13 cellular contexts compared by ENCODE assay signal in genomic region chr4:8507251-8507570, GRCh38.
DNase-seq lines count a peak whose midpoint lies in the region; FAIRE-seq and TF ChIP-seq lines count a peak whose summit lies in the region.
"Had no signal": no experiment of that assay in that cellular context is flagged by ENCODE, and none has a peak within 500 bp of the region (broad histone marks: within the 10 kb centered on the region; RNA-seq: fewer than 3 reads in every experiment).

No MANE protein-coding gene starts in this region.

- no peaks in the 10 kb centered on the region for H3K36me3 ChIP-seq in BJ (ENCODE audit: control insufficient read depth, insufficient read depth, low read length)
- H3K36me3 ChIP-seq in astrocyte (ENCODE audit: insufficient read depth, low read length), result no peaks in the 10 kb centered on the region
- no peaks in the 10 kb centered on the region for H3K36me3 ChIP-seq in left ventricle myocardium inferior
- H3K36me3 ChIP-seq in skeletal muscle satellite cell (ENCODE audit: insufficient read depth, low read length), result no peaks in the 10 kb centered on the region
- H3K36me3 ChIP-seq in PC-9 (ENCODE audit: low read depth), result no peaks in the 10 kb centered on the region

- peaks cover 3% of the 10 kb centered on the region for H3K36me3 Mint-ChIP-seq in astrocyte (ENCODE audit: low read depth, unreplicated experiment)

- FAIRE-seq in astrocyte (lab: Jason Lieb, UNC), result no peak
- FAIRE-seq: urothelium cell line had no signal

- peaks cover 4% of the 10 kb centered on the region for H3K9me3 Mint-ChIP-seq in astrocyte (ENCODE audit: unreplicated experiment)

- H3K27ac ChIP-seq in astrocyte (ENCODE audit: low read depth, low read length) (peak overlapping the region; percentile 6), left ventricle myocardium inferior (replicated peaks) (peak overlapping the region; percentile 67), PC-9 (no peak overlapping the region)
- H3K27ac ChIP-seq: KMS-11 had no signal

- no peaks in the 10 kb centered on the region for H3F3A ChIP-seq in PC-9 (ENCODE audit: insufficient read depth, low read depth)

- H3K4me2 ChIP-seq in astrocyte (ENCODE audit: low read length) (peak overlapping the region; percentile 25), skeletal muscle satellite cell (ENCODE audit: low read length) (peak overlapping the region; percentile 13), PC-9 (no peak overlapping the region)
- H3K4me2 ChIP-seq: KMS-11 had no signal

- H3K9ac ChIP-seq in astrocyte (ENCODE audit: low read length), result peak overlapping the region; percentile 18
- peak overlapping the region; percentile 65 for H3K9ac ChIP-seq in skeletal muscle satellite cell (ENCODE audit: low read depth, low read length)
- H3K9ac ChIP-seq: KMS-11 had no signal

- no peaks in the 10 kb centered on the region for H3K79me2 ChIP-seq in astrocyte (ENCODE audit: insufficient read depth, low read length)
- H3K79me2 ChIP-seq in PC-9 (ENCODE audit: low read depth), result no peaks in the 10 kb centered on the region

- TF ChIP-seq CTCF in BJ (IDR thresholded peaks at IDR 0.05; ENCODE audit: insufficient read depth, low read depth, low read length) (no peak), astrocyte (IDR thresholded peaks at IDR 0.05; ENCODE audit: insufficient read depth, low read depth, low read length) (no peak), left ventricle myocardium inferior (IDR thresholded peaks at IDR 0.05; ENCODE audit: borderline replicate concordance) (no peak), PC-9 (conservative IDR thresholded peaks at IDR 0.05) (no peak)

- H4K20me1 ChIP-seq in astrocyte (ENCODE audit: insufficient read depth, low read length) (no peaks in the 10 kb centered on the region), PC-9 (ENCODE audit: insufficient read depth) (no peaks in the 10 kb centered on the region)

- H3K4me3 ChIP-seq in BJ (ENCODE audit: low read depth, low read length) (no peak overlapping the region), astrocyte (ENCODE audit: insufficient read depth, low read depth, low read length) (no peak overlapping the region), left ventricle myocardium inferior (no peak overlapping the region), skeletal muscle satellite cell (ENCODE audit: low read length) (no peak overlapping the region), PC-9 (no peak overlapping the region)

- DNase-seq in BJ (ENCODE audit: low read depth) (peak; percentile 6), astrocyte (ENCODE audit: low read depth) (no peak), left ventricle myocardium inferior (no peak), DMS53 treated with DMSO at 0.1 percent for 48 hours (lab: John Stamatoyannopoulos, UW; ENCODE audit: unreplicated experiment) (no peak), retina (no peak), PC-9 (no peak)
- DNase-seq in activated naive CD4-positive, alpha-beta T cell (lab: John Stamatoyannopoulos, UW), result no peak
- DNase-seq: activated gamma-delta T cell, NCI-H2029 treated with DMSO at 0.1 percent for 48 hours, T-helper 1 cell had no signal

- POLR2A ChIA-PET in BJ (lab: Charles Lee) (no interaction called here), PC-9 (lab: Charles Lee; ENCODE audit: unreplicated experiment) (no interaction called here)

- no peak overlapping the region for H3K4me3 Mint-ChIP-seq in astrocyte (ENCODE audit: unreplicated experiment)

- peaks cover 16% of the 10 kb centered on the region for H3K4me1 ChIP-seq in astrocyte (ENCODE audit: insufficient read depth, low read length)
- peaks cover 50% of the 10 kb centered on the region for H3K4me1 ChIP-seq in left ventricle myocardium inferior
- peaks cover 23% of the 10 kb centered on the region for H3K4me1 ChIP-seq in skeletal muscle satellite cell (ENCODE audit: control insufficient read depth, insufficient read depth, low read length)
- no peaks in the 10 kb centered on the region for H3K4me1 ChIP-seq in PC-9 (replicated peaks; ENCODE audit: insufficient read depth)

- intact Hi-C loops in left ventricle myocardium inferior (cut with micrococcal nuclease), result no loop called here
- intact Hi-C loops in PC-9 (cut with micrococcal nuclease; ENCODE audit: unreplicated experiment), result no loop called here

- H3K27me3 Mint-ChIP-seq in astrocyte (ENCODE audit: low read depth, unreplicated experiment), result peaks cover 26% of the 10 kb centered on the region

- H3K9me3 ChIP-seq in astrocyte (ENCODE audit: insufficient read depth, low read depth, low read length) (peaks cover 2% of the 10 kb centered on the region), left ventricle myocardium inferior (replicated peaks) (no peaks in the 10 kb centered on the region), skeletal muscle satellite cell (replicated peaks; ENCODE audit: low read length) (no peaks in the 10 kb centered on the region), PC-9 (ENCODE audit: insufficient read depth, low read depth) (no peaks in the 10 kb centered on the region)

- H3K9me2 ChIP-seq in PC-9 (ENCODE audit: insufficient read depth), result no peaks in the 10 kb centered on the region

- H2AFZ ChIP-seq in astrocyte (ENCODE audit: low read depth, low read length) (peak overlapping the region; percentile 73), PC-9 (no peak overlapping the region)

- CTCF ChIA-PET in BJ (lab: Yijun Ruan, JAX) (interaction anchor here (1.0 to 1.6 kb wide), 5 partner anchors 8 to 85 kb away, joined by 3 to 7 read pairs (median 3); partner anchors contain the start of gene CPZ), PC-9 (lab: Charles Lee) (no interaction called here)

- H3K27me3 ChIP-seq in BJ (ENCODE audit: control insufficient read depth, insufficient read depth, low read length) (peaks cover 2% of the 10 kb centered on the region), astrocyte (ENCODE audit: insufficient read depth, low read length) (peaks cover 9% of the 10 kb centered on the region), left ventricle myocardium inferior (ENCODE audit: low read depth) (no peaks in the 10 kb centered on the region), skeletal muscle satellite cell (ENCODE audit: control insufficient read depth, insufficient read depth, low read length) (peaks cover 36% of the 10 kb centered on the region), PC-9 (ENCODE audit: insufficient read depth, low read depth) (no peaks in the 10 kb centered on the region)

- H3K27ac Mint-ChIP-seq in astrocyte (ENCODE audit: unreplicated experiment), result peak overlapping the region; percentile 75

- BruUV-seq in PC-9 (replicated peaks; lab: Mats Ljungman, UMichigan), result no TSS peak

- peaks cover 12% of the 10 kb centered on the region for H3K4me1 Mint-ChIP-seq in astrocyte (ENCODE audit: low read depth, unreplicated experiment)
